In genomic region chr1:161018631-161018930, GRCh38 we compare ENCODE assay signal across 18 cellular contexts. TPM values are rescaled to one million over a fixed set of nuclear protein-coding genes. Genes with fewer than 3 reads are reported as not detected.
DNase-seq lines count a peak whose midpoint lies in the region; ATAC-seq, FAIRE-seq and TF ChIP-seq lines count a peak whose summit lies in the region.
"Had no signal": no experiment of that assay in that cellular context is flagged by ENCODE, and none has a peak within 500 bp of the region (broad histone marks: within the 10 kb centered on the region; RNA-seq: fewer than 3 reads in every experiment).

No MANE protein-coding gene starts in this region.

- no peak for TF ChIP-seq CTCF in endothelial cell of umbilical vein (IDR thresholded peaks at IDR 0.05; ENCODE audit: extremely low read depth in 1 of 2, insufficient read depth in 1 of 2, low read depth in 1 of 2, low read length in 2 of 2)

- DNase-seq in NT2/D1 (ENCODE audit: low read depth, low spot score), result no peak
- DNase-seq in endothelial cell of umbilical vein (ENCODE audit: low read depth, low spot score), result no peak
- DNase-seq in stimulated activated naive CD4-positive, alpha-beta T cell treated with Interleukin-2 at 50 U/mL for 16 hours (lab: John Stamatoyannopoulos, UW), result no peak
- DNase-seq: activated naive CD8-positive, alpha-beta T cell treated with anti-CD3 and anti-CD28 coated beads, Interleukin-2, amount 50 U/mL, for 24 hours; cortex of kidney; DMS53; foreskin fibroblast; NCI-H2081 treated with DMSO at 0.1 percent for 48 hours; nucleus accumbens; SK-N-SH; stimulated activated CD4-positive, alpha-beta T cell treated with anti-CD3 and anti-CD28 coated beads, Interleukin-12 subunit alpha, Interleukin-12 subunit beta, amount 100 ng/mL, for 4 hours; uterus had no signal

- no peak overlapping the region for H2AFZ ChIP-seq in endothelial cell of umbilical vein (ENCODE audit: low read depth, low read length)

- H3K9ac ChIP-seq in BLaER1 (no peak overlapping the region), NT2/D1 (ENCODE audit: insufficient read length, low read depth) (peak overlapping the region; percentile 4), endothelial cell of umbilical vein (replicated peaks; ENCODE audit: extremely low read depth, insufficient read depth, low read length) (no peak overlapping the region), mucosa of rectum (ENCODE audit: low read depth in 1 of 2, low read length in 2 of 2) (peak overlapping the region in 1 of 2 donors; percentile 21)
- H3K9ac ChIP-seq: SK-N-SH had no signal

- no peak for TF ChIP-seq POLR2A in endothelial cell of umbilical vein (IDR thresholded peaks at IDR 0.05; ENCODE audit: low read depth, low read length)

- FAIRE-seq in endothelial cell of umbilical vein (lab: Jason Lieb, UNC), result no peak

- H3K4me2 ChIP-seq in BLaER1, result peak overlapping the region; percentile 81
- peak overlapping the region; percentile 46 for H3K4me2 ChIP-seq in endothelial cell of umbilical vein (ENCODE audit: insufficient read depth, low read length)
- H3K4me2 ChIP-seq: SK-N-SH had no signal

- CTCF ChIA-PET in endothelial cell of umbilical vein (lab: Charles Lee), result interaction anchor here (0.6 to 5.6 kb wide), 6 partner anchors 22 to 79 kb away, joined by 3 to 100 read pairs (median 4); partner anchors contain the start of genes KLHDC9 and USF1

- H3K27ac ChIP-seq in BLaER1, result no peak overlapping the region
- H3K27ac ChIP-seq in endothelial cell of umbilical vein (ENCODE audit: insufficient read depth, low read depth, low read length), result no peak overlapping the region
- peak overlapping the region; percentile 6 to 16 for H3K27ac ChIP-seq in mucosa of rectum (ENCODE audit: low read depth in 2 of 2, low read length in 2 of 2)

- H4K20me1 ChIP-seq in BLaER1 (peaks cover 12% of the 10 kb centered on the region; the same call in 1 of the 2 replicates), endothelial cell of umbilical vein (replicated peaks; ENCODE audit: control insufficient read depth, extremely low read depth, insufficient read depth, low read length) (no peaks in the 10 kb centered on the region)

- no TSS peak for BruUV-seq in endothelial cell of umbilical vein (replicated peaks; lab: Mats Ljungman, UMichigan)

- dilution Hi-C loops in endothelial cell of umbilical vein (cut with MboI; ENCODE audit: extremely low pct_ligation_motif_present, low sequenced_read_pairs), result no loop called here

- H3K36me3 ChIP-seq in BLaER1, result no peaks in the 10 kb centered on the region
- H3K36me3 ChIP-seq in NT2/D1 (ENCODE audit: insufficient read depth, insufficient read length, low read length), result peaks cover 7% of the 10 kb centered on the region
- H3K36me3 ChIP-seq in endothelial cell of umbilical vein (ENCODE audit: control insufficient read depth in 2 of 2, extremely low read depth in 1 of 2, insufficient read depth in 2 of 2, low read length in 2 of 2), result no peaks in the 10 kb centered on the region
- H3K36me3 ChIP-seq in mucosa of rectum (ENCODE audit: control insufficient read depth in 2 of 2, insufficient read depth in 2 of 2, low read length in 2 of 2), result no peaks in the 10 kb centered on the region
- H3K36me3 ChIP-seq: uterus had no signal

- no peak for ATAC-seq in GM19035 (IDR thresholded peaks at IDR 0.05; ENCODE audit: unreplicated experiment)
- no peak for ATAC-seq in HG03565 (IDR thresholded peaks at IDR 0.05; ENCODE audit: unreplicated experiment)
- no peak for ATAC-seq in HG03175 (IDR thresholded peaks at IDR 0.05; ENCODE audit: unreplicated experiment)
- ATAC-seq: activated naive CD8-positive, alpha-beta T cell treated with anti-CD3 and anti-CD28 coated beads, Interleukin-2, amount 50 U/mL, for 24 hours had no signal

- peaks cover 24% of the 10 kb centered on the region for H3K79me2 ChIP-seq in endothelial cell of umbilical vein (ENCODE audit: control insufficient read depth, insufficient read depth, low read length)

- H3K27me3 ChIP-seq in BLaER1, result no peaks in the 10 kb centered on the region
- H3K27me3 ChIP-seq in NT2/D1 (ENCODE audit: insufficient read depth, insufficient read length), result no peaks in the 10 kb centered on the region
- H3K27me3 ChIP-seq in endothelial cell of umbilical vein (ENCODE audit: control insufficient read depth in 2 of 2, insufficient read depth in 2 of 2, low read length in 2 of 2), result no peaks in the 10 kb centered on the region
- H3K27me3 ChIP-seq in mucosa of rectum (ENCODE audit: control insufficient read depth in 2 of 2, insufficient read depth in 2 of 2, low read length in 2 of 2), result no peaks in the 10 kb centered on the region

- intact Hi-C loops in endothelial cell of umbilical vein (cut with micrococcal nuclease), result no loop called here

- POLR2A ChIA-PET in endothelial cell of umbilical vein (lab: Charles Lee), result no interaction called here

- H3K4me3 ChIP-seq in BLaER1 (no peak overlapping the region), NT2/D1 (ENCODE audit: insufficient read length, low read depth) (peak overlapping the region; percentile 99), endothelial cell of umbilical vein (replicated peaks in 1 of 3; ENCODE audit: insufficient read depth in 1 of 3, low read depth in 1 of 3, low read length in 3 of 3) (peak overlapping the region in 1 of 3 experiments; percentile 20), mucosa of rectum (ENCODE audit: low read length in 2 of 2) (peak overlapping the region; percentile 9 to 57)
- H3K4me3 ChIP-seq: uterus had no signal

- H3K4me1 ChIP-seq in BLaER1 (peaks cover 50% of the 10 kb centered on the region), NT2/D1 (ENCODE audit: insufficient read depth, insufficient read length) (peaks cover 17% of the 10 kb centered on the region), endothelial cell of umbilical vein (ENCODE audit: control insufficient read depth, extremely low read depth, insufficient read depth, low read length) (peaks cover 48% of the 10 kb centered on the region), mucosa of rectum (ENCODE audit: control insufficient read depth in 2 of 2, insufficient read depth in 2 of 2, low read length in 2 of 2) (peaks cover 27 to 50% of the 10 kb centered on the region in 2 donors)

- H3K9me1 ChIP-seq in endothelial cell of umbilical vein (replicated peaks; ENCODE audit: control insufficient read depth, extremely low read depth, insufficient read depth, low read length), result no peaks in the 10 kb centered on the region

- H3K9me3 ChIP-seq in BLaER1 (no peaks in the 10 kb centered on the region), NT2/D1 (ENCODE audit: insufficient read depth, low read length) (no peaks in the 10 kb centered on the region), endothelial cell of umbilical vein (replicated peaks; ENCODE audit: control insufficient read depth, insufficient read depth, low read length) (no peaks in the 10 kb centered on the region), mucosa of rectum (ENCODE audit: control insufficient read depth in 2 of 2, low read length in 2 of 2) (no peaks in the 10 kb centered on the region)
- H3K9me3 ChIP-seq: SK-N-SH, uterus had no signal

TF ChIP-seq in endothelial cell of umbilical vein, 7 proteins besides CTCF, POLR2A, EP300 and RAD21:
- TF ChIP-seq JUN (IDR thresholded peaks at IDR 0.05; ENCODE audit: borderline replicate concordance, insufficient read depth, insufficient read length, low read depth), result no peak
- no peak for TF ChIP-seq EZH2 (IDR thresholded peaks at IDR 0.05; ENCODE audit: borderline replicate concordance, low read depth, low read length, severe bottlenecking)

RNA-seq across cellular contexts. Expression of gene F11R, which starts 2.4 kb away (rescaled TPM):
- total RNA-seq in endothelial cell of umbilical vein, result 86.3 and 97.0 TPM in 2 replicates
- 124 and 137 TPM in 2 replicates for polyA plus RNA-seq in endothelial cell of umbilical vein
- polyA plus RNA-seq in endothelial cell of umbilical vein (2011; cell fraction: cytosol; rRNA removed), result 91.7 and 92.4 TPM in 2 replicates
- polyA plus RNA-seq in endothelial cell of umbilical vein (2011; cell fraction: nucleus; rRNA removed), result 79.3 and 83.6 TPM in 2 replicates
- 57.1 and 63.3 TPM in 2 replicates for polyA plus RNA-seq in endothelial cell of umbilical vein (2012)
- 297 and 401 TPM in 2 replicates for polyA minus RNA-seq in endothelial cell of umbilical vein
- 12.7 TPM for polyA minus RNA-seq in endothelial cell of umbilical vein (2011; cell fraction: cytosol; rRNA and poly(A)+ RNA removed)
- 45.2 and 62.6 TPM in 2 replicates for polyA minus RNA-seq in endothelial cell of umbilical vein (2011; cell fraction: nucleus; rRNA and poly(A)+ RNA removed)

RNA-seq across cellular contexts. Expression of gene TSTD1, which starts 20.2 kb away (rescaled TPM):
- total RNA-seq in endothelial cell of umbilical vein, result 8.9 and 12.5 TPM in 2 replicates
- polyA plus RNA-seq in endothelial cell of umbilical vein, result 39.1 and 51.6 TPM in 2 replicates
- polyA plus RNA-seq in endothelial cell of umbilical vein (2011; cell fraction: cytosol; rRNA removed), result 25.6 and 27.3 TPM in 2 replicates
- 12.5 and 14.6 TPM in 2 replicates for polyA plus RNA-seq in endothelial cell of umbilical vein (2011; cell fraction: nucleus; rRNA removed)
- polyA plus RNA-seq in endothelial cell of umbilical vein (2012), result 10.0 and 21.3 TPM in 2 replicates
- 4.3 and 5.2 TPM in 2 replicates for polyA minus RNA-seq in endothelial cell of umbilical vein
- not detected for polyA minus RNA-seq in endothelial cell of umbilical vein (2011; cell fraction: cytosol; rRNA and poly(A)+ RNA removed)
- polyA minus RNA-seq in endothelial cell of umbilical vein (2011; cell fraction: nucleus; rRNA and poly(A)+ RNA removed), result 2.3 and 2.8 TPM in 2 replicates

RNA-seq across cellular contexts. Expression of gene USF1, which starts 27.2 kb away (rescaled TPM):
- total RNA-seq in endothelial cell of umbilical vein, result 56.7 and 57.9 TPM in 2 replicates
- polyA plus RNA-seq in endothelial cell of umbilical vein, result 53.4 and 66.0 TPM in 2 replicates
- polyA plus RNA-seq in endothelial cell of umbilical vein (2011; cell fraction: cytosol; rRNA removed), result 38.8 and 48.4 TPM in 2 replicates
- 257 and 283 TPM in 2 replicates for polyA plus RNA-seq in endothelial cell of umbilical vein (2011; cell fraction: nucleus; rRNA removed)
- 34.7 and 40.5 TPM in 2 replicates for polyA plus RNA-seq in endothelial cell of umbilical vein (2012)
- polyA minus RNA-seq in endothelial cell of umbilical vein, result 123 and 155 TPM in 2 replicates
- polyA minus RNA-seq in endothelial cell of umbilical vein (2011; cell fraction: cytosol; rRNA and poly(A)+ RNA removed), result 53.7 TPM
- 23.7 and 39.2 TPM in 2 replicates for polyA minus RNA-seq in endothelial cell of umbilical vein (2011; cell fraction: nucleus; rRNA and poly(A)+ RNA removed)

RNA-seq across cellular contexts. Expression of gene ARHGAP30, which starts 51.1 kb away (rescaled TPM):
- total RNA-seq in endothelial cell of umbilical vein, result not detected in 2 replicates
- not detected in 2 replicates for polyA plus RNA-seq in endothelial cell of umbilical vein
- polyA plus RNA-seq in endothelial cell of umbilical vein (2011; cell fraction: cytosol; rRNA removed), result not detected in 2 replicates
- polyA plus RNA-seq in endothelial cell of umbilical vein (2011; cell fraction: nucleus; rRNA removed), result not detected in 2 replicates
- 0.08 and 0.15 TPM in 2 replicates for polyA plus RNA-seq in endothelial cell of umbilical vein (2012)
- 0.08 TPM in 1 of 2 replicates, not detected in the other for polyA minus RNA-seq in endothelial cell of umbilical vein
- not detected for polyA minus RNA-seq in endothelial cell of umbilical vein (2011; cell fraction: cytosol; rRNA and poly(A)+ RNA removed)
- polyA minus RNA-seq in endothelial cell of umbilical vein (2011; cell fraction: nucleus; rRNA and poly(A)+ RNA removed), result not detected in 2 replicates
- total RNA-seq: LHCN-M2 had no signal
- polyA plus RNA-seq: SK-N-SH had no signal

Comparison
In these comparisons a context has a peak if more than half of its experiments do, and no peak if none do; other contexts are left out.
1. H3K27ac ChIP-seq: peak in mucosa of rectum (2 of 2); none in BLaER1 (single experiment) and endothelial cell of umbilical vein (single experiment).